Comparison of ENCODE assay signal across 29 cellular contexts in the genomic region with DNA sequence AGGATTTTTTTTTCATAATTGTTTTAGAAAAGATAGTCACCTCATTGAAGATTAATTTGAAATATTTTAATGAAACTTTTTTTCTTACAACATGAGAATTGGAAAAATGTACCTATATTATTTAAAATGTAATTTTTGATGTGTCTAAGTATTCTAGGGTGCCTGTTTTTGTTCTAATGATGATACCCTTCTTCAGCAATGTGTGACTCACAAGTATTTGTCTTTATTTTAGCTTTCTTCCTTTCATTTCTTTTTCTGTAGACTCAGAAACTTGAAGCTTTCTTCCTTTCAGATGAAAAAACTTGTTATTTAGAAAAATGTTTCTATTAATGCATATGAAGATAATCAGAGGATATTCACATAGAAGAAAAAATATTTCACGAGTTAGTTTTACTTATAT.
"Had no signal": no experiment of that assay in that cellular context is flagged by ENCODE, and none has a peak within 500 bp of the region (broad histone marks: within the 10 kb centered on the region; RNA-seq: fewer than 3 reads in every experiment).

No MANE protein-coding gene starts in this region.

- H3K27me3 ChIP-seq: foreskin keratinocyte, hepatocyte, ovary, sigmoid colon, stomach, thyroid gland, upper lobe of right lung had no signal

- DNase-seq: activated CD4-positive, alpha-beta memory T cell treated with anti-CD3 and anti-CD28 coated beads, Interleukin-2, amount 10 ng/mL, durations not matched to agents 7 days and 5 days; activated CD4-positive, alpha-beta T cell treated with anti-CD3 and anti-CD28 coated beads, Interleukin-2, amount 10 ng/mL, durations not matched to agents 7 days and 5 days; activated CD4-positive, CD25-positive, alpha-beta regulatory T cell treated with anti-CD3 and anti-CD28 coated beads, Interleukin-2, amount 50 U/mL, for 72 hours; activated CD8-positive, alpha-beta memory T cell treated with anti-CD3 and anti-CD28 coated beads, Interleukin-2, amount 50 U/mL, for 48 hours; activated gamma-delta T cell treated with Interleukin-2 at 50 U/mL for 16 hours; activated naive CD4-positive, alpha-beta T cell treated with anti-CD3 and anti-CD28 coated beads, Interleukin-2, amount 50 U/mL, for 16 hours; activated T-cell treated with anti-CD3 and anti-CD28 coated beads, Interleukin-2, amount 50 U/mL, for 24 hours; amygdala; dermis blood vessel endothelial cell; effector CD4-positive, alpha-beta T cell; foreskin keratinocyte; islet precursor cell; left colon; mammary epithelial cell; ovary; psoas muscle; sigmoid colon; stimulated activated CD4-positive, alpha-beta T cell treated with anti-CD3 and anti-CD28 coated beads, Interleukin-15, amount 100 ng/mL, for 24 hours; stimulated activated CD4-positive, alpha-beta T cell treated with anti-CD3 and anti-CD28 coated beads, Interleukin-2, amount 100 ng/mL, for 24 hours; stimulated activated naive B cell treated with anti-CD40 and anti-IgM and Interleukin-4, amounts not matched to agents 10 μg/mL and 1 μg/mL and 100 μg/mL, for 72 hours; stomach; SW 1271; T-helper 9 cell; thyroid gland; upper lobe of right lung had no signal

- H3K27ac ChIP-seq: epithelial cell of prostate, foreskin keratinocyte, hepatocyte, ovary, psoas muscle, sigmoid colon, stomach, thyroid gland, upper lobe of right lung had no signal

- H3K4me1 ChIP-seq: psoas muscle, sigmoid colon, stomach, thyroid gland, upper lobe of right lung had no signal

- ATAC-seq: activated T-helper 17 cell treated with anti-CD3 and anti-CD28 coated beads, Interleukin-2, amount 50 U/mL, for 72 hours; foreskin keratinocyte; left colon; psoas muscle; stimulated activated naive B cell treated with anti-CD40 and anti-IgM and Interleukin-4, amounts not matched to agents 10 μg/mL and 1 μg/mL and 100 μg/mL, for 72 hours; upper lobe of right lung had no signal

- H2AFZ ChIP-seq: hepatocyte had no signal

- H3K4me3 ChIP-seq: hepatocyte, ovary, psoas muscle, sigmoid colon, stomach, thyroid gland, upper lobe of right lung had no signal

- H3K79me2 ChIP-seq: hepatocyte had no signal

- H3K4me2 ChIP-seq: hepatocyte had no signal

- H3K9me3 ChIP-seq: ovary, psoas muscle, sigmoid colon, stomach, thyroid gland, upper lobe of right lung had no signal

- H3K36me3 ChIP-seq: ovary, stomach, thyroid gland, upper lobe of right lung had no signal

- FAIRE-seq: colon had no signal
